ENCODE assay signal across 19 cellular contexts in genomic region chr15:91651251-91651650, GRCh38.
"Had no signal": no experiment of that assay in that cellular context is flagged by ENCODE, and none has a peak within 500 bp of the region (broad histone marks: within the 10 kb centered on the region; RNA-seq: fewer than 3 reads in every experiment).

No MANE protein-coding gene starts in this region.

- DNase-seq: KBM-7, MV-4-11, NCI-H1048, NCI-H1105, NCI-H1417, NCI-H1436 treated with DMSO at 0.1 percent for 48 hours, NCI-H1694 treated with DMSO at 0.1 percent for 48 hours, NCI-H1930, NCI-H2081, NCI-H2107, NCI-H446, NCI-H510A, NCI-H524 treated with DMSO at 0.1 percent for 48 hours, NCI-H69, NCI-H774, SHP77, SK-N-SH, SW 1271 had no signal

- H3K9me2 ChIP-seq: SK-N-SH had no signal

- H3K4me2 ChIP-seq: SK-N-SH had no signal

- H3K9me3 ChIP-seq: SK-N-SH had no signal

- H3K9ac ChIP-seq: SK-N-SH had no signal

- H3K27ac ChIP-seq: RWPE1 had no signal
